Comparison of ENCODE assay signal across 22 cellular contexts in the genomic region with DNA sequence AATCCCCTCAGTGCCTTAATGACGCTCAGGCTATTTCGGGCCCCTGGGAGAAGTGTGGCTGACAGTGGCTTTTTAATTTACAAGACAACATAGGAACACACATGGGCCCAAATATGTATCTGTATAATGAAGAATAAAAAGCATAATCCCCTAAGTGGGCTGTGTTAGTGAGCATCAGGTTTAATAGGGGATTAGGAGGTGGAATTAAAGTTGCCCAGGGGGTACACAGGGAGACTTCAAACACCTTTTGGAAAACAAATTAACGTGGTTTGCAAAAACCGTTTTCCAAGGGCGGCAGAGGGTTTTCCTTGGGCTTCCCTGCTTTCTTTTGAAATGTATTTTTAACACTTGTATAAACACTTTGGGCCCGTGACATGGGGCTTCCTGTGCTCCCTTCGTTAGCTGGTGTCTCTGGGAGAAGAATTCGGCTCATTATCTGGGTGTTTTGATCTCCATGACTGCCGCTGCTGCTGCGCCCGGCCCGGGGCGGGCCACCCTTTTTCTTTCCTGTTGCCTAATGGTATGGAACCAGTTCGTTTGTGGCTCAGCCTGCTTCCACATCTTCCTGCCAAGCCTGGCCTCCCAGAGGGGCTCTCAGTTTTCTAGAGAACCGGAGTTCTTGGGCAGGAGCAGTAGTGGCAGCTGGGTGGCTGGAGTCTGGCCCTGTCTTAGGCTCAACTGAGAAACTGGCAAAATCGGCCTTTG.
A peak's percentile ranks its signal among the peaks of the same experiment; 100 is the strongest.
DNase-seq lines count a peak whose midpoint lies in the region; ATAC-seq and TF ChIP-seq lines count a peak whose summit lies in the region.
"Had no signal": no experiment of that assay in that cellular context is flagged by ENCODE, and none has a peak within 500 bp of the region (broad histone marks: within the 10 kb centered on the region; RNA-seq: fewer than 3 reads in every experiment).

No MANE protein-coding gene starts in this region.

- POLR2A ChIA-PET in WTC11 (lab: Charles Lee) = no interaction called here

- H3K9ac ChIP-seq in BLaER1 treated with 17β-estradiol and CSF1 and Interleukin-3, amounts not matched to agents 10 nM and 100 nM = peak overlapping the region; percentile 27 to 83 (median 76); a peak in 21 of 22 replicates

- peak overlapping the region in 10 of 11 experiments; percentile 46 to 94 (median 90); a peak in 20 of 22 replicates for H3K27ac ChIP-seq in BLaER1 treated with 17β-estradiol and CSF1 and Interleukin-3, amounts not matched to agents 10 nM and 100 nM
- H3K27ac ChIP-seq in mesodermal cell (ENCODE audit: low read depth, low read length, severe bottlenecking) = peak overlapping the region; percentile 20
- H3K27ac ChIP-seq: brain microvascular endothelial cell, esophagus muscularis mucosa, neutrophil, PC-9, right lobe of liver had no signal

- no peaks in the 10 kb centered on the region for H4K20me1 ChIP-seq in BLaER1 treated with 17β-estradiol and CSF1 and Interleukin-3, amounts not matched to agents 10 nM and 100 nM

- H3K4me1 ChIP-seq in BLaER1 treated with 17β-estradiol and CSF1 and Interleukin-3, amounts not matched to agents 10 nM and 100 nM = peaks cover 87 to 100% (median 100%) of the 10 kb centered on the region in 10 experiments
- peaks cover 24% of the 10 kb centered on the region for H3K4me1 ChIP-seq in mesodermal cell (ENCODE audit: control insufficient read depth, insufficient read depth, low read length, poor library complexity, severe bottlenecking)
- H3K4me1 ChIP-seq: right lobe of liver had no signal

- 32 to 34% methylated on average over 8 to 10 of the region's 16 CpGs for WGBS in mesodermal cell (ENCODE audit: insufficient coverage in 2 of 2), 2 experiments

- H3K4me2 ChIP-seq in BLaER1 treated with 17β-estradiol and CSF1 and Interleukin-3, amounts not matched to agents 10 nM and 100 nM = peak overlapping the region; percentile 76 to 96 (median 88)
- H3K4me2 ChIP-seq: PC-9 had no signal

- no peaks in the 10 kb centered on the region for H3K36me3 Mint-ChIP-seq in WTC11
- H3K36me3 Mint-ChIP-seq: activated CD4-positive, alpha-beta memory T cell treated with anti-CD3 and anti-CD28 coated beads for 36 hours; activated naive CD4-positive, alpha-beta T cell treated with anti-CD3 and anti-CD28 coated beads, Interleukin-2, amount 50 U/mL, for 72 hours; CD8-positive, alpha-beta memory T cell; immature natural killer cell had no signal

- no peak overlapping the region for H3K27ac Mint-ChIP-seq in WTC11
- H3K27ac Mint-ChIP-seq: activated CD4-positive, alpha-beta memory T cell treated with anti-CD3 and anti-CD28 coated beads for 36 hours; activated naive CD4-positive, alpha-beta T cell treated with anti-CD3 and anti-CD28 coated beads, Interleukin-2, amount 50 U/mL, for 72 hours; activated T-cell treated with anti-CD3 and anti-CD28 coated beads, Interleukin-2, amount 50 U/mL, for 24 hours; immature natural killer cell had no signal

- H3K36me3 ChIP-seq in BLaER1 treated with 17β-estradiol and CSF1 and Interleukin-3, amounts not matched to agents 10 nM and 100 nM = no peaks in the 10 kb centered on the region
- H3K36me3 ChIP-seq in mesodermal cell (ENCODE audit: control insufficient read depth, insufficient read depth, low read length) = no peaks in the 10 kb centered on the region
- H3K36me3 ChIP-seq: brain microvascular endothelial cell, esophagus muscularis mucosa, MG63, neutrophil, right lobe of liver had no signal

- peak overlapping the region in 3 of 10 experiments; percentile 10 to 28 (median 13); a peak in 4 of 20 replicates for H3K4me3 ChIP-seq in BLaER1 treated with 17β-estradiol and CSF1 and Interleukin-3, amounts not matched to agents 10 nM and 100 nM
- H3K4me3 ChIP-seq in mesodermal cell (ENCODE audit: extremely low read depth, insufficient read depth, low read length, poor library complexity, severe bottlenecking) = no peak overlapping the region
- H3K4me3 ChIP-seq: esophagus muscularis mucosa, MG63, PC-9, right lobe of liver had no signal

- H3K27me3 Mint-ChIP-seq in WTC11 (ENCODE audit: low read depth) = peaks cover 27% of the 10 kb centered on the region

- no peaks in the 10 kb centered on the region for H3K9me3 Mint-ChIP-seq in WTC11
- H3K9me3 Mint-ChIP-seq: activated CD4-positive, alpha-beta memory T cell treated with anti-CD3 and anti-CD28 coated beads for 36 hours; activated naive CD4-positive, alpha-beta T cell treated with anti-CD3 and anti-CD28 coated beads, Interleukin-2, amount 50 U/mL, for 72 hours; activated T-cell treated with anti-CD3 and anti-CD28 coated beads, Interleukin-2, amount 50 U/mL, for 24 hours; CD8-positive, alpha-beta memory T cell; immature natural killer cell had no signal

- no peaks in the 10 kb centered on the region for H3K27me3 ChIP-seq in BLaER1 treated with 17β-estradiol and CSF1 and Interleukin-3, amounts not matched to agents 10 nM and 100 nM
- H3K27me3 ChIP-seq: brain microvascular endothelial cell, esophagus muscularis mucosa, MG63, neutrophil, right lobe of liver had no signal

- CTCF ChIA-PET in WTC11 (lab: Charles Lee) = no interaction called here

- no peak overlapping the region for H3K4me3 Mint-ChIP-seq in WTC11
- H3K4me3 Mint-ChIP-seq: activated CD4-positive, alpha-beta memory T cell treated with anti-CD3 and anti-CD28 coated beads for 36 hours; activated T-cell treated with anti-CD3 and anti-CD28 coated beads, Interleukin-2, amount 50 U/mL, for 24 hours; CD8-positive, alpha-beta memory T cell; immature natural killer cell had no signal

- in situ Hi-C loops in KBM-7 (cut with MboI; ENCODE audit: low pct_unique_long_range_greater_than_20kb, low sequenced_read_pairs) = no loop called here

- no peak for TF ChIP-seq CTCF in WTC11 (IDR thresholded peaks at IDR 0.05)

- peaks cover 6 to 12% (median 7%) of the 10 kb centered on the region in 11 experiments; a peak in 13 of 22 replicates for H3K9me3 ChIP-seq in BLaER1 treated with 17β-estradiol and CSF1 and Interleukin-3, amounts not matched to agents 10 nM and 100 nM (replicated peaks in 1 of 11)
- H3K9me3 ChIP-seq in mesodermal cell (ENCODE audit: control insufficient read depth, low read length) = peaks cover 9% of the 10 kb centered on the region
- H3K9me3 ChIP-seq: esophagus muscularis mucosa, MG63, neutrophil, right lobe of liver had no signal

- ATAC-seq in WTC11 (peak; percentile 34), left lobe of liver (no peak), GM18873 (IDR thresholded peaks at IDR 0.05; ENCODE audit: low FRiP score, unreplicated experiment) (no peak)
- ATAC-seq: activated naive CD4-positive, alpha-beta T cell treated with anti-CD3 and anti-CD28 coated beads, Interleukin-2, amount 50 U/mL, for 72 hours; HepG2; right lobe of liver had no signal

- peak; percentile 23 for DNase-seq in KBM-7
- no peak for DNase-seq in WTC11 (ENCODE audit: low spot score)
- DNase-seq in dermis blood vessel endothelial cell = no peak
- DNase-seq in left lobe of liver (ENCODE audit: low spot score) = no peak
- DNase-seq in NCI-H1930 (lab: John Stamatoyannopoulos, UW) = no peak
- DNase-seq: activated CD4-positive, alpha-beta memory T cell treated with anti-CD3 and anti-CD28 coated beads for 36 hours; activated T-cell treated with anti-CD3 and anti-CD28 coated beads, Interleukin-2, amount 50 U/mL, for 24 hours; brain microvascular endothelial cell; immature natural killer cell; MG63; NCI-H1694 treated with DMSO at 0.1 percent for 48 hours; NCI-H446; PC-9 had no signal

- peaks cover 10% of the 10 kb centered on the region for H3K4me1 Mint-ChIP-seq in WTC11
- H3K4me1 Mint-ChIP-seq: CD8-positive, alpha-beta memory T cell; immature natural killer cell had no signal

TF ChIP-seq in WTC11, 78 proteins besides CTCF, POLR2A, EP300 and RAD21 (continues in another document):
- no peak for TF ChIP-seq EMX1 (CRISPR knock-in tag; IDR thresholded peaks at IDR 0.05)
- no peak for TF ChIP-seq MXD4 (CRISPR knock-in tag; IDR thresholded peaks at IDR 0.05; ENCODE audit: borderline replicate concordance)
- no peak for TF ChIP-seq GABPB1 (CRISPR knock-in tag; IDR thresholded peaks at IDR 0.05)
- TF ChIP-seq ESRRA (CRISPR knock-in tag; IDR thresholded peaks at IDR 0.05; ENCODE audit: borderline replicate concordance) = no peak
- no peak for TF ChIP-seq ZNF416 (CRISPR knock-in tag; IDR thresholded peaks at IDR 0.05)
- TF ChIP-seq, protein P1, sequence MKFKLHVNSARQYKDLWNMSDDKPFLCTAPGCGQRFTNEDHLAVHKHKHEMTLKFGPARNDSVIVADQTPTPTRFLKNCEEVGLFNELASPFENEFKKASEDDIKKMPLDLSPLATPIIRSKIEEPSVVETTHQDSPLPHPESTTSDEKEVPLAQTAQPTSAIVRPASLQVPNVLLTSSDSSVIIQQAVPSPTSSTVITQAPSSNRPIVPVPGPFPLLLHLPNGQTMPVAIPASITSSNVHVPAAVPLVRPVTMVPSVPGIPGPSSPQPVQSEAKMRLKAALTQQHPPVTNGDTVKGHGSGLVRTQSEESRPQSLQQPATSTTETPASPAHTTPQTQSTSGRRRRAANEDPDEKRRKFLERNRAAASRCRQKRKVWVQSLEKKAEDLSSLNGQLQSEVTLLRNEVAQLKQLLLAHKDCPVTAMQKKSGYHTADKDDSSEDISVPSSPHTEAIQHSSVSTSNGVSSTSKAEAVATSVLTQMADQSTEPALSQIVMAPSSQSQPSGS (CRISPR knock-in tag; IDR thresholded peaks at IDR 0.05; ENCODE audit: borderline replicate concordance, low read depth) = no peak
- TF ChIP-seq NR1H2 (CRISPR knock-in tag; IDR thresholded peaks at IDR 0.05) = no peak
- TF ChIP-seq, protein P2, sequence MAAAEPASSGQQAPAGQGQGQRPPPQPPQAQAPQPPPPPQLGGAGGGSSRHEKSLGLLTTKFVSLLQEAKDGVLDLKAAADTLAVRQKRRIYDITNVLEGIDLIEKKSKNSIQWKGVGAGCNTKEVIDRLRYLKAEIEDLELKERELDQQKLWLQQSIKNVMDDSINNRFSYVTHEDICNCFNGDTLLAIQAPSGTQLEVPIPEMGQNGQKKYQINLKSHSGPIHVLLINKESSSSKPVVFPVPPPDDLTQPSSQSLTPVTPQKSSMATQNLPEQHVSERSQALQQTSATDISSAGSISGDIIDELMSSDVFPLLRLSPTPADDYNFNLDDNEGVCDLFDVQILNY (CRISPR knock-in tag; IDR thresholded peaks at IDR 0.05) = no peak
- TF ChIP-seq, protein P3, sequence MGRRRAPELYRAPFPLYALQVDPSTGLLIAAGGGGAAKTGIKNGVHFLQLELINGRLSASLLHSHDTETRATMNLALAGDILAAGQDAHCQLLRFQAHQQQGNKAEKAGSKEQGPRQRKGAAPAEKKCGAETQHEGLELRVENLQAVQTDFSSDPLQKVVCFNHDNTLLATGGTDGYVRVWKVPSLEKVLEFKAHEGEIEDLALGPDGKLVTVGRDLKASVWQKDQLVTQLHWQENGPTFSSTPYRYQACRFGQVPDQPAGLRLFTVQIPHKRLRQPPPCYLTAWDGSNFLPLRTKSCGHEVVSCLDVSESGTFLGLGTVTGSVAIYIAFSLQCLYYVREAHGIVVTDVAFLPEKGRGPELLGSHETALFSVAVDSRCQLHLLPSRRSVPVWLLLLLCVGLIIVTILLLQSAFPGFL (CRISPR knock-in tag; IDR thresholded peaks at IDR 0.05; ENCODE audit: borderline replicate concordance) = no peak
- no peak for TF ChIP-seq MYBL2 (CRISPR knock-in tag; IDR thresholded peaks at IDR 0.05)
